In the genomic region with DNA sequence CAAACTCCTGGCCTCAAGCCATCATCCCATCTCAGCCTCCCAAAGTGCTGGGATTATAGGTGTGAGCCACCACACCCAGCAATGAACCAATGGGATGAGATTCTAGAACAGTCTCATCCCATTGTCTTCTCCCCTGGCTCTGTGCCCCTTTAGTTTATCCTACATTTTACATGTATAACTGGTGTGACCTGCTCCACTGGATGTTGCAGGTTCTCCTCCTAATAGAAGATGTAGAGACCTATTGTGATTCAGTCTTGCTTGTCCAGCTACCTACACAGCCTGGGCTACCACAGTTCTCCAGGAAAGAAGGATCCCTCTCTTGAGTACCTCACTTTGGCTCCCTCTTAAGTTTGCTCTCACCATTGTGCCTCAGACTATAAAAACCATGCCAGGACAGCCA, we compare ENCODE assay signal across 18 cellular contexts. TPM values are rescaled to one million over a fixed set of nuclear protein-coding genes. Genes with fewer than 3 reads are reported as not detected.
A peak's percentile ranks its signal among the peaks of the same experiment; 100 is the strongest.
DNase-seq lines count a peak whose midpoint lies in the region; ATAC-seq and TF ChIP-seq lines count a peak whose summit lies in the region.
"Had no signal": no experiment of that assay in that cellular context is flagged by ENCODE, and none has a peak within 500 bp of the region (broad histone marks: within the 10 kb centered on the region; RNA-seq: fewer than 3 reads in every experiment).

No MANE protein-coding gene starts in this region.

- no peak overlapping the region for H2AK5ac ChIP-seq in mesenchymal stem cell (ENCODE audit: low read length, severe bottlenecking)

- CTCF ChIA-PET in PC-9 (lab: Charles Lee): no interaction called here

- H2BK12ac ChIP-seq in mesenchymal stem cell (ENCODE audit: low read length in 2 of 2): no peak overlapping the region

- no peak overlapping the region for H3K9ac ChIP-seq in mesenchymal stem cell (ENCODE audit: low read length)

- peaks cover 22% of the 10 kb centered on the region for H3K4me1 ChIP-seq in PC-9 (replicated peaks; ENCODE audit: insufficient read depth)
- H3K4me1 ChIP-seq in mesenchymal stem cell (ENCODE audit: control insufficient read depth, insufficient read depth, low read depth, low read length): peaks cover 19% of the 10 kb centered on the region

- BruUV-seq in PC-9 (replicated peaks; lab: Mats Ljungman, UMichigan): no TSS peak

- H2BK5ac ChIP-seq in mesenchymal stem cell (ENCODE audit: low read depth, low read length, poor library complexity, severe bottlenecking): no peak overlapping the region

- H3K79me2 ChIP-seq in PC-9 (ENCODE audit: low read depth): peaks cover 27% of the 10 kb centered on the region

- 0 out of 2 replicates have a peak overlapping the region, but pooled peaks have one; percentile 13 for H3K4me2 ChIP-seq in PC-9
- H3K4me2 ChIP-seq in mesenchymal stem cell (ENCODE audit: low read length, poor library complexity, severe bottlenecking): no peak overlapping the region

- H2AFZ ChIP-seq in PC-9: no peak overlapping the region
- H2AFZ ChIP-seq in mesenchymal stem cell (ENCODE audit: low read depth, low read length): no peak overlapping the region

- no peak overlapping the region for H4K91ac ChIP-seq in mesenchymal stem cell (ENCODE audit: low read length)

- no peaks in the 10 kb centered on the region for H3K36me3 ChIP-seq in PC-9 (ENCODE audit: low read depth)
- H3K36me3 ChIP-seq in mesenchymal stem cell (ENCODE audit: control insufficient read depth in 1 of 2, insufficient read depth in 2 of 2, low read depth in 1 of 2, low read length in 2 of 2): no peaks in the 10 kb centered on the region

- intact Hi-C loops in PC-9 (cut with micrococcal nuclease; ENCODE audit: unreplicated experiment): loop anchor here (5.0 kb wide), 1 partner anchor 65 kb away; no protein-coding TSS in a partner anchor

- no peak overlapping the region for H2BK120ac ChIP-seq in mesenchymal stem cell (ENCODE audit: low read depth, low read length)

- H3K18ac ChIP-seq in mesenchymal stem cell (ENCODE audit: low read depth in 1 of 2, low read length in 2 of 2): no peak overlapping the region

- H2BK15ac ChIP-seq in mesenchymal stem cell (ENCODE audit: low read depth, poor library complexity, severe bottlenecking): no peak overlapping the region

- no peak overlapping the region for H3K23ac ChIP-seq in mesenchymal stem cell (ENCODE audit: low read length in 2 of 2)

- no peak for ATAC-seq in HG03108 (IDR thresholded peaks at IDR 0.05; ENCODE audit: unreplicated experiment)

- peaks cover 21% of the 10 kb centered on the region for H3K79me1 ChIP-seq in mesenchymal stem cell (replicated peaks; ENCODE audit: low read length, poor library complexity, severe bottlenecking)

- peaks cover 21% of the 10 kb centered on the region for H3F3A ChIP-seq in PC-9 (ENCODE audit: insufficient read depth, low read depth)

- peak; percentile 7 for DNase-seq in NCI-H345 (lab: John Stamatoyannopoulos, UW)
- DNase-seq in NCI-H345 treated with DMSO at 0.1 percent for 48 hours (lab: John Stamatoyannopoulos, UW; ENCODE audit: unreplicated experiment): no peak
- no peak for DNase-seq in PC-9
- no peak for DNase-seq in epithelial cell of prostate (ENCODE audit: low read depth, low spot score)
- no peak for DNase-seq in mesenchymal stem cell
- no peak for DNase-seq in activated CD8-positive, alpha-beta memory T cell treated with anti-CD3 and anti-CD28 coated beads for 24 hours
- DNase-seq: Calu3; H9; IMR-90; MV-4-11; NCI-H1417 treated with DMSO at 0.1 percent for 48 hours; NCI-H2029; NCI-H524 treated with DMSO at 0.1 percent for 48 hours; NK-92 treated with Interleukin-12 subunit alpha and Interleukin-12 subunit beta, amount 100 ng/mL, for 24 hours had no signal

- H3K27me3 ChIP-seq in PC-9 (ENCODE audit: insufficient read depth, low read depth) (no peaks in the 10 kb centered on the region), mesenchymal stem cell (ENCODE audit: control insufficient read depth in 1 of 2, insufficient read depth in 1 of 2, low read length in 2 of 2) (peaks cover 0 to 6% of the 10 kb centered on the region in 2 experiments)
- H3K27me3 ChIP-seq: SJSA1 had no signal

- H3K14ac ChIP-seq in mesenchymal stem cell (ENCODE audit: low read length in 2 of 2): no peak overlapping the region

- no peaks in the 10 kb centered on the region for H3K9me2 ChIP-seq in PC-9 (ENCODE audit: insufficient read depth)

- no peak overlapping the region for H4K8ac ChIP-seq in mesenchymal stem cell (ENCODE audit: low read length)

- no peaks in the 10 kb centered on the region for H4K20me1 ChIP-seq in PC-9 (ENCODE audit: insufficient read depth)

- TF ChIP-seq CTCF in PC-9 (conservative IDR thresholded peaks at IDR 0.05): no peak

- H3K9me3 ChIP-seq in PC-9 (ENCODE audit: insufficient read depth, low read depth) (no peaks in the 10 kb centered on the region), mesenchymal stem cell (ENCODE audit: control insufficient read depth, low read length) (no peaks in the 10 kb centered on the region)
- H3K9me3 ChIP-seq: SJSA1 had no signal

- H3K4me3 ChIP-seq in PC-9 (no peak overlapping the region), skin epidermis (no peak overlapping the region), mesenchymal stem cell (ENCODE audit: insufficient read depth in 1 of 2, low read depth in 1 of 2, low read length in 2 of 2) (no peak overlapping the region)
- H3K4me3 ChIP-seq: SJSA1 had no signal

- POLR2A ChIA-PET in PC-9 (lab: Charles Lee; ENCODE audit: unreplicated experiment): no interaction called here

- H3K4ac ChIP-seq in mesenchymal stem cell (ENCODE audit: low read depth in 1 of 2, low read length in 2 of 2): no peak overlapping the region

- no peak overlapping the region for H3K27ac ChIP-seq in PC-9
- H3K27ac ChIP-seq in epithelial cell of prostate: peak overlapping the region; percentile 31
- H3K27ac ChIP-seq in skin epidermis: peak overlapping the region in 13 of 21 experiments; percentile 6 to 75 (median 59)
- no peak overlapping the region for H3K27ac ChIP-seq in mesenchymal stem cell (ENCODE audit: low read length, poor library complexity, severe bottlenecking)
- H3K27ac ChIP-seq: SJSA1 had no signal

RNA-seq across cellular contexts. Expression of gene FKBPL, which starts 2.0 kb away (rescaled TPM):
- 11.6 and 12.6 TPM in 2 replicates for total RNA-seq in PC-9 (2021)
- polyA plus RNA-seq in mesenchymal stem cell (2013, experiment 1 of 2): 4.3 TPM
- polyA plus RNA-seq in mesenchymal stem cell (2013, experiment 2 of 2): 4.3 TPM

RNA-seq across cellular contexts. Expression of gene ATF6B, which starts 4.1 kb away (rescaled TPM):
- total RNA-seq in PC-9 (2021): 87.2 and 102 TPM in 2 replicates
- polyA plus RNA-seq in mesenchymal stem cell (2013, experiment 1 of 2): 68.3 TPM
- 66.3 TPM for polyA plus RNA-seq in mesenchymal stem cell (2013, experiment 2 of 2)

RNA-seq across cellular contexts. Expression of gene PRRT1, which starts 19.6 kb away (rescaled TPM):
- total RNA-seq in PC-9 (2021): 12.6 and 15.9 TPM in 2 replicates
- polyA plus RNA-seq in mesenchymal stem cell (2013, experiment 1 of 2): 8.0 TPM
- polyA plus RNA-seq in mesenchymal stem cell (2013, experiment 2 of 2): 7.9 TPM
- total RNA-seq: IMR-90, SJSA1 had no signal
- polyA plus RNA-seq: CD14-positive monocyte had no signal

RNA-seq across cellular contexts. Expression of gene PPT2, which starts 21.8 kb away (rescaled TPM):
- 38.2 and 42.5 TPM in 2 replicates for total RNA-seq in PC-9 (2021)
- 31.6 TPM for polyA plus RNA-seq in mesenchymal stem cell (2013, experiment 1 of 2)
- polyA plus RNA-seq in mesenchymal stem cell (2013, experiment 2 of 2): 31.6 TPM

RNA-seq across cellular contexts. Expression of gene TNXB, which starts 23.0 kb away (rescaled TPM):
- 15.1 and 22.1 TPM in 2 replicates for total RNA-seq in PC-9 (2021)
- 3.9 TPM for polyA plus RNA-seq in mesenchymal stem cell (2013, experiment 1 of 2)
- polyA plus RNA-seq in mesenchymal stem cell (2013, experiment 2 of 2): 3.2 TPM
- total RNA-seq: IMR-90 had no signal
- polyA plus RNA-seq: CD14-positive monocyte had no signal

Comparison
In these comparisons a context has a peak if more than half of its experiments do, and no peak if none do; other contexts are left out.
1. H3K27ac ChIP-seq: peak in epithelial cell of prostate (single experiment) and skin epidermis (13 of 21); none in PC-9 (single experiment) and mesenchymal stem cell (single experiment).